9 cellular contexts compared by ENCODE assay signal in genomic region chr2:219736196-219736595, GRCh38.
DNase-seq lines count a peak whose midpoint lies in the region; ATAC-seq, FAIRE-seq and TF ChIP-seq lines count a peak whose summit lies in the region.
"Had no signal": no experiment of that assay in that cellular context is flagged by ENCODE, and none has a peak within 500 bp of the region (broad histone marks: within the 10 kb centered on the region; RNA-seq: fewer than 3 reads in every experiment).

No MANE protein-coding gene starts in this region.

- no peaks in the 10 kb centered on the region for H3K36me3 ChIP-seq in GM23248 (ENCODE audit: low read depth)
- H3K36me3 ChIP-seq in astrocyte (ENCODE audit: insufficient read depth, low read length): no peaks in the 10 kb centered on the region
- H3K36me3 ChIP-seq in thyroid gland: no peaks in the 10 kb centered on the region

- H3K27ac ChIP-seq in GM23248 (no peak overlapping the region), astrocyte (ENCODE audit: low read depth, low read length) (no peak overlapping the region), thyroid gland (no peak overlapping the region)

- no peaks in the 10 kb centered on the region for H3K9me2 ChIP-seq in GM23248 (ENCODE audit: insufficient read depth)

- intact Hi-C loops in thyroid gland (cut with DNase I): loop anchor here (10.0 kb wide), 1 partner anchor 1839 kb away; the partner anchor contains the start of gene EPHA4

- H3K9me3 ChIP-seq in GM23248 (ENCODE audit: low read depth) (no peaks in the 10 kb centered on the region), astrocyte (ENCODE audit: insufficient read depth, low read depth, low read length) (no peaks in the 10 kb centered on the region), thyroid gland (no peaks in the 10 kb centered on the region)

- H3K4me3 ChIP-seq in GM23248 (no peak overlapping the region), astrocyte (ENCODE audit: insufficient read depth, low read depth, low read length) (no peak overlapping the region), thyroid gland (replicated peaks in 1 of 3) (no peak overlapping the region)

- no peaks in the 10 kb centered on the region for H4K20me1 ChIP-seq in GM23248 (ENCODE audit: insufficient read depth)
- no peaks in the 10 kb centered on the region for H4K20me1 ChIP-seq in astrocyte (ENCODE audit: insufficient read depth, low read length)

- H3F3A ChIP-seq in GM23248 (ENCODE audit: insufficient read depth): no peaks in the 10 kb centered on the region

- TF ChIP-seq POLR2A in thyroid gland (IDR thresholded peaks at IDR 0.05): no peak

- H3K9ac ChIP-seq in GM23248: no peak overlapping the region
- H3K9ac ChIP-seq in astrocyte (ENCODE audit: low read length): no peak overlapping the region

- no peaks in the 10 kb centered on the region for H3K9me3 Mint-ChIP-seq in astrocyte (ENCODE audit: unreplicated experiment)
- H3K9me3 Mint-ChIP-seq: central memory CD8-positive, alpha-beta T cell had no signal

- 0 to 1% methylated on average over 3 of the region's 3 CpGs for WGBS in GM23248 (ENCODE audit: low coverage in 1 of 2, low lambda C conversion rate in 2 of 2, missing lambda C conversion rate in 2 of 2), 2 experiments
- WGBS in thyroid gland, 2 donors: 8% methylated on average over 3 of the region's 3 CpGs

- in situ Hi-C loops in ACHN (cut with HindIII; ENCODE audit: low pct_ligation_motif_present, low pct_unique_long_range_greater_than_20kb, low sequenced_read_pairs): no loop called here
- in situ Hi-C loops in GM23248 (cut with MboI): loop anchor here (25.0 kb wide), 1 partner anchor 1826 kb away; the partner anchor contains the start of gene EPHA4

- DNase-seq in ACHN: peak; percentile 75
- DNase-seq in GM23248: peak; percentile 86
- DNase-seq in NCI-H226: peak; percentile 59
- DNase-seq in astrocyte (ENCODE audit: low read depth): peak; percentile 73
- DNase-seq in iPS DF 4.7 (ENCODE audit: extremely low read depth, low spot score): peak; percentile 62
- DNase-seq in thyroid gland: peak in 1 of 2 donors; percentile 10

- H3K27me3 ChIP-seq in GM23248 (replicated peaks; ENCODE audit: insufficient read depth) (peaks cover 2% of the 10 kb centered on the region), astrocyte (ENCODE audit: insufficient read depth, low read length) (no peaks in the 10 kb centered on the region), thyroid gland (no peaks in the 10 kb centered on the region)

- H2AFZ ChIP-seq in GM23248: no peak overlapping the region
- no peak overlapping the region for H2AFZ ChIP-seq in astrocyte (ENCODE audit: low read depth, low read length)

- no peaks in the 10 kb centered on the region; the same call in 1 of the 2 replicates for H3K4me1 ChIP-seq in GM23248 (ENCODE audit: insufficient read depth)
- H3K4me1 ChIP-seq in astrocyte (ENCODE audit: insufficient read depth, low read length): no peaks in the 10 kb centered on the region
- H3K4me1 ChIP-seq in thyroid gland: no peaks in the 10 kb centered on the region

- peak; percentile 81 for FAIRE-seq in astrocyte (lab: Jason Lieb, UNC)

- H3K4me1 Mint-ChIP-seq in astrocyte (ENCODE audit: low read depth, unreplicated experiment): peaks cover 10% of the 10 kb centered on the region
- H3K4me1 Mint-ChIP-seq: central memory CD8-positive, alpha-beta T cell had no signal

- TF ChIP-seq CTCF in astrocyte (IDR thresholded peaks at IDR 0.05; ENCODE audit: insufficient read depth, low read depth, low read length) (peak; percentile 61), thyroid gland (IDR thresholded peaks at IDR 0.05) (peak in 5 of 6 experiments; percentile 26 to 72 (median 54))

- ATAC-seq in GM21737 (IDR thresholded peaks at IDR 0.05; ENCODE audit: unreplicated experiment) (no peak), HG03378 (IDR thresholded peaks at IDR 0.05; ENCODE audit: unreplicated experiment) (no peak)

- no peaks in the 10 kb centered on the region for H3K36me3 Mint-ChIP-seq in astrocyte (ENCODE audit: low read depth, unreplicated experiment)

- peaks cover 2% of the 10 kb centered on the region for H3K27me3 Mint-ChIP-seq in astrocyte (ENCODE audit: low read depth, unreplicated experiment)

- H3K27ac Mint-ChIP-seq in astrocyte (ENCODE audit: unreplicated experiment): no peak overlapping the region

- no peaks in the 10 kb centered on the region for H3K79me2 ChIP-seq in GM23248 (ENCODE audit: insufficient read depth)
- H3K79me2 ChIP-seq in astrocyte (ENCODE audit: insufficient read depth, low read length): no peaks in the 10 kb centered on the region

- H3K4me2 ChIP-seq in GM23248 (ENCODE audit: unreplicated experiment): no peak overlapping the region
- no peak overlapping the region for H3K4me2 ChIP-seq in astrocyte (ENCODE audit: low read length)

- H3K4me3 Mint-ChIP-seq in astrocyte (ENCODE audit: unreplicated experiment): no peak overlapping the region
- H3K4me3 Mint-ChIP-seq: central memory CD8-positive, alpha-beta T cell had no signal
